ENCODE assay signal across 6 cellular contexts in the genomic region with DNA sequence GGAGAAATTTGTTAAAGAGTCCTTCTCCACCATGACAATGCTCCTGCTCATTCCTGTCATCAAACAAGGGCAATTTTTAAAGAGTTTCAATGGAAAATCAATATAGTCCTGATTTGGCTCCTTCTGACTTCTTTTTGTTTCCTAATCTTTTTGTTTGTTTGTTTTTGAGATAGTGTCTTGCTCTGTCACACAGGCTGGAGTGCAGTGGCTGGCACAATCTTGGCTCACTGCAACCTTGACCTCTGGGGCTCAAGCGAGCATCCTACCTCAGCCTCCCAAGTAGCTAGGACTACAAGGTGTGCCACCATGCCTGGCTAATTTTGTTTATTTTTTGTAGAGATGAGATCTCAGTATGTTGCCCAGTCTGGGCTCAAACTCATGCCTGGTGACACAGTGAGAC.
"Had no signal": no experiment of that assay in that cellular context is flagged by ENCODE, and none has a peak within 500 bp of the region (broad histone marks: within the 10 kb centered on the region; RNA-seq: fewer than 3 reads in every experiment).

No MANE protein-coding gene starts in this region.

- H3K27ac Mint-ChIP-seq: GM23338, HFFc6, IgD-negative memory B cell had no signal

- DNase-seq: H9, HCEC 1CT, HFFc6 had no signal

- H3K4me3 Mint-ChIP-seq: GM23338, H9, HFFc6, IgD-negative memory B cell had no signal

- H3K4me3 ChIP-seq: GM23338 had no signal

- H3K27me3 Mint-ChIP-seq: IgD-negative memory B cell had no signal

- H2AFZ ChIP-seq: GM23338 had no signal

- H3K4me2 ChIP-seq: GM23338 had no signal

- H3K27ac ChIP-seq: HL-60 had no signal
